In the genomic region with DNA sequence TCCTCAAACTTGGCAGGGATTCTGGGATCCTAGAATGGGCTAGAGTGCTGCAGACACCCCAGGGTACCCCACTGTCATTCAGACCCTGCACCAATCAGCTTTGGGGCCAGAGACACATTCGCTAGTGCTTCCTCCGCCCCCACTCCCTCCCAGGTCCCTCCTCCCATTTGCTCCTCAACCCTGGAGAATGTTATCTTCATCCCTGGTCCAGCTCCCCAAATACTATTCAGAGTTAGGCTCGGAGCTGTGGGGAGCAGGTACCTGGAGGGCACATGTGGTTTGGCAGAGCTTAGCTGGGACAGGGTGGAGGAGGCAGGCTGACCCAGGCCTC, we compare ENCODE assay signal across 16 cellular contexts. TPM values are rescaled to one million over a fixed set of nuclear protein-coding genes. Genes with fewer than 3 reads are reported as not detected.
DNase-seq lines count a peak whose midpoint lies in the region; ATAC-seq and TF ChIP-seq lines count a peak whose summit lies in the region.
"Had no signal": no experiment of that assay in that cellular context is flagged by ENCODE, and none has a peak within 500 bp of the region (broad histone marks: within the 10 kb centered on the region; RNA-seq: fewer than 3 reads in every experiment).

No MANE protein-coding gene starts in this region.

- H3K9me2 ChIP-seq in MM.1S (replicated peaks; ENCODE audit: insufficient read depth, low read length), result no peaks in the 10 kb centered on the region

- in situ Hi-C loops in brain microvascular endothelial cell (cut with HindIII; ENCODE audit: low pct_ligation_motif_present, low sequenced_read_pairs), result no loop called here

- H3K27me3 ChIP-seq in iPS-18a (ENCODE audit: control insufficient read depth, insufficient read depth, low read length), result peaks cover 20% of the 10 kb centered on the region
- peaks cover 43% of the 10 kb centered on the region for H3K27me3 ChIP-seq in skeletal muscle satellite cell (ENCODE audit: control insufficient read depth, insufficient read depth, low read length)
- peaks cover 13% of the 10 kb centered on the region for H3K27me3 ChIP-seq in MM.1S (replicated peaks; ENCODE audit: insufficient read depth, low read length)
- H3K27me3 ChIP-seq in brain microvascular endothelial cell (replicated peaks), result no peaks in the 10 kb centered on the region

- H2AFZ ChIP-seq in MM.1S (ENCODE audit: low read length), result no peak overlapping the region

- H3K27ac ChIP-seq in SK-N-MC (no peak overlapping the region), iPS-18a (ENCODE audit: low read length) (no peak overlapping the region), MM.1S (ENCODE audit: low read length) (no peak overlapping the region), brain microvascular endothelial cell (no peak overlapping the region)
- H3K27ac ChIP-seq: SJSA1 had no signal

- peaks cover 5% of the 10 kb centered on the region for H3K4me1 Mint-ChIP-seq in T-helper 2 cell treated with Interferon-gamma antibody and Interleukin-4, amounts not matched to agents 5 μg/mL and 100 μg/mL, for 36 hours (ENCODE audit: low read depth)

- no peak overlapping the region for H3K9ac ChIP-seq in SK-N-MC (ENCODE audit: insufficient read length)
- H3K9ac ChIP-seq in iPS-18a (ENCODE audit: low read length), result no peak overlapping the region
- no peak overlapping the region for H3K9ac ChIP-seq in skeletal muscle satellite cell (ENCODE audit: low read depth, low read length)
- H3K9ac ChIP-seq in MM.1S (ENCODE audit: low read length), result no peak overlapping the region

- no peaks in the 10 kb centered on the region for H3F3A ChIP-seq in MM.1S (ENCODE audit: insufficient read depth, low read length)

- H3K27ac Mint-ChIP-seq in T-helper 2 cell treated with Interferon-gamma antibody and Interleukin-4, amounts not matched to agents 5 μg/mL and 100 μg/mL, for 36 hours, result no peak overlapping the region
- H3K27ac Mint-ChIP-seq: IgD-negative memory B cell had no signal

- no peaks in the 10 kb centered on the region for H4K20me1 ChIP-seq in MM.1S (ENCODE audit: insufficient read depth, low read length)

- H3K36me3 Mint-ChIP-seq in T-helper 2 cell treated with Interferon-gamma antibody and Interleukin-4, amounts not matched to agents 5 μg/mL and 100 μg/mL, for 36 hours (ENCODE audit: low read depth), result no peaks in the 10 kb centered on the region
- H3K36me3 Mint-ChIP-seq: IgD-negative memory B cell had no signal

- H3K4me1 ChIP-seq in iPS-18a (ENCODE audit: control insufficient read depth, low read depth, low read length) (no peaks in the 10 kb centered on the region), skeletal muscle satellite cell (ENCODE audit: control insufficient read depth, insufficient read depth, low read length) (peaks cover 11% of the 10 kb centered on the region), MM.1S (ENCODE audit: low read length) (no peaks in the 10 kb centered on the region)

- no peak for ATAC-seq in stimulated activated naive CD8-positive, alpha-beta T cell treated with anti-CD3 and anti-CD28 coated beads, Interleukin-15, Interleukin-2, amounts not matched to agents 100 U/mL and 50 U/mL, for 24 hours

- H3K9me3 Mint-ChIP-seq in T-helper 2 cell treated with Interferon-gamma antibody and Interleukin-4, amounts not matched to agents 5 μg/mL and 100 μg/mL, for 36 hours, result no peaks in the 10 kb centered on the region
- H3K9me3 Mint-ChIP-seq: IgD-negative memory B cell had no signal

- H3K36me3 ChIP-seq in SK-N-MC (ENCODE audit: insufficient read depth, low read length), result no peaks in the 10 kb centered on the region
- no peaks in the 10 kb centered on the region for H3K36me3 ChIP-seq in iPS-18a (ENCODE audit: control insufficient read depth, low read depth, low read length)
- no peaks in the 10 kb centered on the region for H3K36me3 ChIP-seq in skeletal muscle satellite cell (ENCODE audit: insufficient read depth, low read length)
- no peaks in the 10 kb centered on the region for H3K36me3 ChIP-seq in MM.1S (replicated peaks; ENCODE audit: insufficient read depth, low read length)
- no peaks in the 10 kb centered on the region for H3K36me3 ChIP-seq in brain microvascular endothelial cell (replicated peaks)
- H3K36me3 ChIP-seq: SJSA1 had no signal

- no peaks in the 10 kb centered on the region for H3K9me3 ChIP-seq in SK-N-MC (ENCODE audit: low read depth, low read length)
- H3K9me3 ChIP-seq in iPS-18a (ENCODE audit: control insufficient read depth, low read depth, low read length), result no peaks in the 10 kb centered on the region
- no peaks in the 10 kb centered on the region for H3K9me3 ChIP-seq in skeletal muscle satellite cell (replicated peaks; ENCODE audit: low read length)
- no peaks in the 10 kb centered on the region for H3K9me3 ChIP-seq in MM.1S (replicated peaks; ENCODE audit: insufficient read depth, low read length)
- H3K9me3 ChIP-seq: SJSA1 had no signal

- H3K4me2 ChIP-seq in skeletal muscle satellite cell (ENCODE audit: low read length) (peak overlapping the region; percentile 95), MM.1S (ENCODE audit: low read depth, low read length) (no peak overlapping the region)

- no peak for DNase-seq in T-helper 2 cell treated with Interferon-gamma antibody and Interleukin-4, amounts not matched to agents 5 μg/mL and 100 μg/mL, for 36 hours (ENCODE audit: low spot score)
- DNase-seq in T-helper 2 cell (no peak), SK-N-MC (ENCODE audit: low read depth, low spot score) (no peak), MM.1S (no peak), brain microvascular endothelial cell (no peak)
- DNase-seq in stimulated activated naive CD8-positive, alpha-beta T cell treated with anti-CD3 and anti-CD28 coated beads, Interleukin-15, Interleukin-2, amounts not matched to agents 100 U/mL and 50 U/mL, for 24 hours, result no peak
- DNase-seq: 8988T; activated CD4-positive, CD25-positive, alpha-beta regulatory T cell treated with anti-CD3 and anti-CD28 coated beads, Interleukin-2, amount 50 U/mL, for 72 hours; DMS79; NCI-H1436 treated with DMSO at 0.1 percent for 48 hours had no signal

- no peak for TF ChIP-seq CTCF in MM.1S (IDR thresholded peaks at IDR 0.05; ENCODE audit: low read length)
- TF ChIP-seq CTCF in brain microvascular endothelial cell (IDR thresholded peaks at IDR 0.05; ENCODE audit: low read depth, low read length, missing control alignments), result no peak

- peaks cover 33% of the 10 kb centered on the region for H3K27me3 Mint-ChIP-seq in T-helper 2 cell treated with Interferon-gamma antibody and Interleukin-4, amounts not matched to agents 5 μg/mL and 100 μg/mL, for 36 hours (ENCODE audit: low read depth)

- peak overlapping the region; percentile 42 for H3K4me3 Mint-ChIP-seq in T-helper 2 cell treated with Interferon-gamma antibody and Interleukin-4, amounts not matched to agents 5 μg/mL and 100 μg/mL, for 36 hours

- H3K4me3 ChIP-seq in SK-N-MC (peak overlapping the region; percentile 92), iPS-18a (ENCODE audit: low read length) (peak overlapping the region; percentile 74), skeletal muscle satellite cell (ENCODE audit: low read length) (no peak overlapping the region), MM.1S (ENCODE audit: low read length) (no peak overlapping the region), brain microvascular endothelial cell (ENCODE audit: low read depth, low read length) (no peak overlapping the region)

- no peaks in the 10 kb centered on the region for H3K79me2 ChIP-seq in MM.1S (ENCODE audit: low read length)

RNA-seq across cellular contexts. Expression of gene VSX2, which starts 19.4 kb away (rescaled TPM):
- total RNA-seq in skeletal muscle satellite cell (2012; rRNA removed), result not detected in 2 replicates
- total RNA-seq: fibroblast of lung, SJSA1, temporal lobe had no signal

RNA-seq across cellular contexts. Expression of gene ABCD4, which starts 44.1 kb away (rescaled TPM):
- 19.0 and 19.9 TPM in 2 replicates for total RNA-seq in skeletal muscle satellite cell (2012; rRNA removed)

Comparison
In these comparisons a context has a peak if more than half of its experiments do, and no peak if none do; other contexts are left out.
1. H3K4me3 ChIP-seq: peak in SK-N-MC (single experiment) and iPS-18a (single experiment); none in skeletal muscle satellite cell (single experiment), MM.1S (single experiment) and brain microvascular endothelial cell (single experiment).